ENCODE assay signal across 9 cellular contexts in the genomic region with DNA sequence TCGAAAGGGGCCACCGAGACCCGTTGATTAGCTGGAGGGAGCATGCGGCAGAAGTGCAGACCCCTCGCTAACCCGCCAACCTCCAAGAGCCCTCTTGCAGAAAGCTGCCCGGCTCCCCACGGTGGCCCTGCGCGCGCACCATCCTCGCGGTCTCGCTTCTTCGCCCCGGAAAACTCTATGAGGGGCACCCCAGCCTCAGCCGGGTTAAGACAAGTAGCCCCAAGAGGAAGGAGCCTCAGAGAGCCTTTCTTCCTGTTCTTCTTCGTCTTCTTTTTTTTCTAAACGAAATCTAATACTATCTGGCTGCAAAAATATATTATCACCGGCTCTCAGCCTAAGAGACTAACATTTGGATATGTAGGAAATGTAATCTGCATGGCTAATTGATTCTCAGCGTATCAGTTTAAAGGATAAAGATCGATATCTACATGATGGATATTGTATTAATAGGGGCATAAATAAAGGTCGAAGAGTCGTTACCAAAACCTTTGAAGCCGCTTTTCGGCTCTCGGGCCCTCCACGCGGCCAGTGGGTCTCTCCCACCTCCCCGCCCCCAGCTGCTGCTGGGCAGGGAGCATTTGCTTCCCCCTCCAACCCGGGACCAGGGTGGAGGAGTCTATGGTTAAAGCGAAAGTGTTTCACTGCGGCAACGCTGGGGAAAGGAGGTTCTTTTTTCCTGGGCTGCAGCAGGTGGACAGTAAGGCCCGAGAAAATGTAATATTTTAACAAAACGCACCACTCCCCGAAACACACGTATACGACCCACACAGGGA. TPM values are rescaled to one million over a fixed set of nuclear protein-coding genes. Genes with fewer than 3 reads are reported as not detected.
A peak's percentile ranks its signal among the peaks of the same experiment; 100 is the strongest.
DNase-seq lines count a peak whose midpoint lies in the region; ATAC-seq and TF ChIP-seq lines count a peak whose summit lies in the region.
"Had no signal": no experiment of that assay in that cellular context is flagged by ENCODE, and none has a peak within 500 bp of the region (broad histone marks: within the 10 kb centered on the region; RNA-seq: fewer than 3 reads in every experiment).

No MANE protein-coding gene starts in this region.

- H3K4me1 Mint-ChIP-seq in brain (peaks cover 64% of the 10 kb centered on the region), naive B cell (peaks cover 24 to 50% (median 39%) of the 10 kb centered on the region in 3 donors)

- H3K27me3 ChIP-seq in BLaER1, result peaks cover 100% of the 10 kb centered on the region
- H3K27me3 ChIP-seq in HL-60 (ENCODE audit: insufficient read depth, poor library complexity, severe bottlenecking), result peaks cover 74% of the 10 kb centered on the region

- H3K4me3 ChIP-seq in BLaER1 (peak overlapping the region; percentile 68), HL-60 (replicated peaks; ENCODE audit: insufficient read depth, low read length) (peak overlapping the region; percentile 55)

- H3K4me2 ChIP-seq in BLaER1, result peak overlapping the region; percentile 93

- no peak for ATAC-seq in naive B cell (ENCODE audit: low read depth in 2 of 2)
- no peak for ATAC-seq in HG03196 (IDR thresholded peaks at IDR 0.05; ENCODE audit: unreplicated experiment)
- no peak for ATAC-seq in HG03135 (IDR thresholded peaks at IDR 0.05; ENCODE audit: unreplicated experiment)
- ATAC-seq: PC-3 had no signal

- H3K36me3 ChIP-seq in BLaER1, result no peaks in the 10 kb centered on the region

- H3K9me3 Mint-ChIP-seq in brain, result peaks cover 0 to 28% (median 8%) of the 10 kb centered on the region in 5 experiments
- peaks cover 4 to 20% (median 11%) of the 10 kb centered on the region in 7 donors for H3K9me3 Mint-ChIP-seq in naive B cell

- H3K4me3 Mint-ChIP-seq in brain (peak overlapping the region; percentile 72 to 85 (median 80)), naive B cell (peak overlapping the region; percentile 56 to 91 (median 83))

- H3K9ac ChIP-seq in BLaER1, result no peak overlapping the region

- no peaks in the 10 kb centered on the region for H3K36me3 Mint-ChIP-seq in brain
- H3K36me3 Mint-ChIP-seq in naive B cell, result peaks cover 0 to 35% of the 10 kb centered on the region in 2 donors

- H4K20me1 ChIP-seq in BLaER1, result peaks cover 50% of the 10 kb centered on the region

- peaks cover 30% of the 10 kb centered on the region for H3K4me1 ChIP-seq in BLaER1

- TF ChIP-seq CTCF in HL-60 (IDR thresholded peaks at IDR 0.05; ENCODE audit: insufficient read depth, low read length) (no peak), brain (conservative IDR thresholded peaks at IDR 0.05) (no peak)

- H3K27me3 Mint-ChIP-seq in brain (peaks cover 100% of the 10 kb centered on the region), naive B cell (peaks cover 74 to 100% (median 100%) of the 10 kb centered on the region in 3 donors)

- H3K27ac Mint-ChIP-seq in brain, result peak overlapping the region in 4 of 5 experiments; percentile 17 to 59 (median 38)
- peak overlapping the region in 3 of 6 donors; percentile 22 to 91 (median 54) for H3K27ac Mint-ChIP-seq in naive B cell

- DNase-seq in HL-60 (ENCODE audit: low read depth in 1 of 2, low spot score in 1 of 2), result peak in 1 of 2 experiments; percentile 42
- DNase-seq in naive B cell, result no peak
- no peak for DNase-seq in NCI-H1436 (lab: John Stamatoyannopoulos, UW)
- no peak for DNase-seq in CD1c-positive myeloid dendritic cell (ENCODE audit: extremely low spot score)
- DNase-seq: PC-3 had no signal

- no peak overlapping the region; the same call in 1 of the 2 replicates for H3K27ac ChIP-seq in BLaER1
- peak overlapping the region; percentile 21; the same call in 1 of the 2 replicates for H3K27ac ChIP-seq in HL-60 (replicated peaks)

- H3K9me3 ChIP-seq in BLaER1, result peaks cover 65% of the 10 kb centered on the region

RNA-seq across cellular contexts. Expression of gene PAX3, which starts 6.1 kb away (rescaled TPM):
- polyA plus RNA-seq in brain (ENCODE audit: insufficient read depth, low read depth, low replicate concordance) (not detected), naive B cell (ENCODE audit: low read depth in 6 of 6) (not detected)
